ENCODE assay signal across 1 cellular context in the genomic region with DNA sequence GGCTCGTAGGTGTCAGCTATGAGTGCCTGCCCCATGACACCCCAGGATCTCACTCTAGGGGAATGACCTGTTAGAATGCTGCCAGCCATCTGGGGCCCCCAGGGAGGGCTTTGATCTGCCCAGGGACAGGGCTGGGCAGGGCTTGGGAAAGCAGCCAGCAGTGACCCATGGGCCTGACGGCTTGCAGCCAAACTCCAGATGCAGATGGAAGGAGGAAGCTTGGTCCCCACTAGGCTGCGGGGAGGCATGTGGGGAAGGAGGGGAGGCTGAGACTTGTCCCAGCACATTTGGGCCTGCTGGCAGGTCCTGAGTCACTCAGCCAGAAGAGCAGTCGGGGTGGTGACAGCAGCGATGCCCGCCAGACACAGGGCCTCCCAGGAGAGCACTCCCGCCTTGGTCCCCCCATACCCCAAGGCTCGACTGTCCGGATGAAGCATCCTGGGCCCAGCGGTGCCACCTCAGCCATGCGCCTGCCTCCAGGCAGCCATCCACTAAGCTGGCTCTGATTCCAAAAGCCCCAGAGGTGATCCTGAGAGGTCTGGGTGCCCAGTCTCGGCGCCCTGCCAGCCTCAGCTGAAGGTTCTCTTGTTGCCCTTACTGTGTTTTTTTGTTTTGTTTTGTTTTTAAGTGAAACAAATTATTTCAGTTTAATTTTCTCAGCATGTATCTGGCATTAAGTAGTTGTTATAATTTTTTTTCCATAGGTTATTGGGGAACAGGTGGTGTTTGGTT.
TF ChIP-seq lines count a peak whose summit lies in the region.

No MANE protein-coding gene starts in this region.

TF ChIP-seq in H1, 55 proteins besides CTCF, POLR2A, EP300 and RAD21:
- TF ChIP-seq SP1 (IDR thresholded peaks at IDR 0.05; ENCODE audit: low read depth, low read length), result no peak
- no peak for TF ChIP-seq SP4 (IDR thresholded peaks at IDR 0.05; ENCODE audit: low read length)
- TF ChIP-seq EGR1 (IDR thresholded peaks at IDR 0.05; ENCODE audit: borderline replicate concordance, low read depth, low read length), result no peak
- TF ChIP-seq RFX5 (IDR thresholded peaks at IDR 0.05; ENCODE audit: borderline replicate concordance, low read depth, low read length), result no peak
- TF ChIP-seq CEBPB (IDR thresholded peaks at IDR 0.05; ENCODE audit: low read depth, low read length), result no peak
- no peak for TF ChIP-seq SIX5 (IDR thresholded peaks at IDR 0.05; ENCODE audit: low read depth, low read length)
- no peak for TF ChIP-seq CREB1 (IDR thresholded peaks at IDR 0.05)
- TF ChIP-seq KDM1A (IDR thresholded peaks at IDR 0.05; ENCODE audit: borderline replicate concordance, low read length), result no peak
- TF ChIP-seq YY1 (IDR thresholded peaks at IDR 0.05; ENCODE audit: low read depth, low read length), result no peak
- no peak for TF ChIP-seq CHD7 (IDR thresholded peaks at IDR 0.05; ENCODE audit: insufficient replicate concordance, low read length)
- TF ChIP-seq TAF7 (optimal IDR thresholded peaks at IDR 0.05; ENCODE audit: borderline replicate concordance, low read depth, low read length), result no peak
- no peak for TF ChIP-seq FOSL1 (IDR thresholded peaks at IDR 0.05; ENCODE audit: insufficient read depth, low read depth, low read length)
